ENCODE assay signal across 3 cellular contexts in genomic region chr15:30360990-30361389, GRCh38. TPM values are rescaled to one million over a fixed set of nuclear protein-coding genes. Genes with fewer than 3 reads are reported as not detected.
"Had no signal": no experiment of that assay in that cellular context is flagged by ENCODE, and none has a peak within 500 bp of the region (broad histone marks: within the 10 kb centered on the region; RNA-seq: fewer than 3 reads in every experiment).

No MANE protein-coding gene starts in this region.

RNA-seq across cellular contexts. Expression of gene CHRFAM7A, which starts 32.4 kb away (rescaled TPM):
- total RNA-seq: GM23248, HFFc6 had no signal
- polyA plus RNA-seq: GM23248 had no signal

RNA-seq across cellular contexts. Expression of gene GOLGA8R, which starts 53.1 kb away (rescaled TPM):
- total RNA-seq: H7 had no signal
